ENCODE assay signal across 1 cellular context in the genomic region with DNA sequence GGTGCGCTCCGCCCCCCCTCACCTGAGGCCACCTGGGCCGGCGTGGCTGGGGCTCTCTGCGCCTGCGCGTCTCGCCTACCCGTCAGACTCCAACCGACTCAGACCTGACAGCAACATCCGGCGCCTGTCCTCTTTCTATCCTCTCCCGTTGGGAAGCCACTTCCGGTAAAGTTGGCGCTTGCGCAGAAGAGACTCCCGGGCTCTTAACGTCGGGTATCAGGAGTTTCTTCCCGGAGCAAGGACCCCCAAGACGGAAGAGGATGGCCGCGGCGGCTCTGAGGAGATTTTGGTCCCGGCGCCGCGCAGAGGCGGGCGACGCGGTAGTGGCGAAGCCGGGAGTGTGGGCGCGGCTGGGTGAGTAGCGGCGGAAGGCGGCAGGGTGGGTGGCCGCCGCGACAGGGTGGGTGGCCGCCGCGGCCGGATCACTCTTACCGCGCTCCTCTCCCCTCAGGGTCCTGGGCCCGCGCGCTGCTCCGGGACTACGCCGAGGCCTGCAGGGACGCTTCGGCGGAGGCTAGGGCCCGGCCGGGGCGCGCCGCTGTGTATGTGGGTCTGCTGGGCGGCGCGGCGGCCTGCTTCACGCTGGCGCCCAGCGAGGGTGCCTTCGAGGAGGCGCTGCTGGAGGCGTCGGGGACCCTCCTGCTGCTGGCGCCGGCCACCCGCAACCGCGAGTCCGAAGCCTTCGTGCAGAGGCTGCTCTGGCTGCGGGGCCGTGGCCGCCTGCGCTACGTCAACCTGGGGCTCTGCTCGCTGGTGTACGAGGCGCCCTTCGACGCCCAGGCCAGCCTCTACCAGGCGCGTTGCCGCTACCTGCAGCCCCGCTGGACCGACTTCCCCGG.
TF ChIP-seq lines count a peak whose summit lies in the region.

A gene (plus strand): TSS at position 249 of the 839 bp plus-strand sequence. CDS start 12 bp downstream, at position 261.
A gene (minus strand): TSS at position 77 of the 839 bp plus-strand sequence. CDS start 229 bp downstream, outside the sequence.

TF ChIP-seq in HepG2, 621 proteins besides CTCF, POLR2A, EP300 and RAD21 (continued from another document and continues in another):
- TF ChIP-seq, protein P1, sequence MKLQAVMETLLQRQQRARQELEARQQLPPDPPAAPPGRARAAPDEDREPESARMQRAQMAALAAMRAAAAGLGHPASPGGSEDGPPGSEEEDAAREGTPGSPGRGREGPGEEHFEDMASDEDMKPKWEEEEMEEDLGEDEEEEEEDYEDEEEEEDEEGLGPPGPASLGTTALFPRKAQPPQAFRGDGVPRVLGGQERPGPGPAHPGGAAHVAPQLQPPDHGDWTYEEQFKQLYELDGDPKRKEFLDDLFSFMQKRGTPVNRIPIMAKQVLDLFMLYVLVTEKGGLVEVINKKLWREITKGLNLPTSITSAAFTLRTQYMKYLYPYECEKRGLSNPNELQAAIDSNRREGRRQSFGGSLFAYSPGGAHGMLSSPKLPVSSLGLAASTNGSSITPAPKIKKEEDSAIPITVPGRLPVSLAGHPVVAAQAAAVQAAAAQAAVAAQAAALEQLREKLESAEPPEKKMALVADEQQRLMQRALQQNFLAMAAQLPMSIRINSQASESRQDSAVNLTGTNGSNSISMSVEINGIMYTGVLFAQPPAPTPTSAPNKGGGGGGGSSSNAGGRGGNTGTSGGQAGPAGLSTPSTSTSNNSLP (IDR thresholded peaks at IDR 0.05; ENCODE audit: low read depth, low read length) = no peak
- TF ChIP-seq ZZZ3 (CRISPR knock-in tag; IDR thresholded peaks at IDR 0.05; ENCODE audit: borderline replicate concordance) (0 out of 2 replicates have a peak, but pooled peaks have one; percentile 18), ZC3H4 (CRISPR knock-in tag; IDR thresholded peaks at IDR 0.05; ENCODE audit: borderline replicate concordance) (no peak), ATF1 (CRISPR knock-in tag; IDR thresholded peaks at IDR 0.05) (peak; percentile 43; the same call in 1 of the 2 replicates), TBL1XR1 (IDR thresholded peaks at IDR 0.05; ENCODE audit: borderline replicate concordance, low read length, partially characterized antibody) (peak; percentile 68), PPARG (CRISPR knock-in tag; conservative IDR thresholded peaks at IDR 0.05) (peak; percentile 61; the same call in 1 of the 2 replicates), SRF (IDR thresholded peaks at IDR 0.05; ENCODE audit: low read depth, low read length) (peak; percentile 79), ZNF326 (CRISPR knock-in tag; IDR thresholded peaks at IDR 0.05; ENCODE audit: borderline replicate concordance) (no peak), HNRNPLL (IDR thresholded peaks at IDR 0.05; ENCODE audit: low read depth, low read length, poor library complexity, severe bottlenecking) (peak; percentile 47), NCOA5 (CRISPR knock-in tag; IDR thresholded peaks at IDR 0.05) (no peak), ZFY (CRISPR knock-in tag; IDR thresholded peaks at IDR 0.05) (peak; percentile 94), ZBTB42 (CRISPR knock-in tag; IDR thresholded peaks at IDR 0.05) (no peak), ZFP90 (CRISPR knock-in tag; IDR thresholded peaks at IDR 0.05; ENCODE audit: borderline replicate concordance) (peak; percentile 92), TP53 (CRISPR knock-in tag; conservative IDR thresholded peaks at IDR 0.05) (no peak), ZNF460 (CRISPR knock-in tag; IDR thresholded peaks at IDR 0.05; ENCODE audit: borderline replicate concordance) (no peak), ZNF552 (CRISPR knock-in tag; IDR thresholded peaks at IDR 0.05; ENCODE audit: borderline replicate concordance) (no peak), MIXL1 (CRISPR knock-in tag; IDR thresholded peaks at IDR 0.05) (peak; percentile 63; the same call in 1 of the 2 replicates), KAT7 (CRISPR knock-in tag; IDR thresholded peaks at IDR 0.05; ENCODE audit: borderline replicate concordance) (peak; percentile 81; the same call in 1 of the 2 replicates), WIZ (CRISPR knock-in tag; IDR thresholded peaks at IDR 0.05) (no peak), ZNF138 (CRISPR knock-in tag; IDR thresholded peaks at IDR 0.05; ENCODE audit: low read depth) (0 out of 2 replicates have a peak, but pooled peaks have one; percentile 70), SALL2 (CRISPR knock-in tag; IDR thresholded peaks at IDR 0.05) (peak; percentile 38; the same call in 1 of the 2 replicates), PHF8 (CRISPR knock-in tag; IDR thresholded peaks at IDR 0.05) (peak; percentile 93), YEATS4 (CRISPR knock-in tag; IDR thresholded peaks at IDR 0.05; ENCODE audit: borderline replicate concordance) (peak; percentile 75; the same call in 1 of the 2 replicates), ZNF605 (CRISPR knock-in tag; IDR thresholded peaks at IDR 0.05) (peak; percentile 86), ZNF10 (CRISPR knock-in tag; IDR thresholded peaks at IDR 0.05; ENCODE audit: borderline replicate concordance, low read depth) (no peak), YY1 (IDR thresholded peaks at IDR 0.05; ENCODE audit: insufficient read depth, insufficient replicate concordance, low read depth, low read length) (peak; percentile 95), GABPA (IDR thresholded peaks at IDR 0.05; ENCODE audit: low read depth, low read length) (peak; percentile 96), GABPA (CRISPR knock-in tag; IDR thresholded peaks at IDR 0.05; ENCODE audit: low read depth) (peak; percentile 98), JUN (CRISPR knock-in tag; IDR thresholded peaks at IDR 0.05) (no peak), SRY (CRISPR knock-in tag; IDR thresholded peaks at IDR 0.05) (no peak), NR2C2 (CRISPR knock-in tag; IDR thresholded peaks at IDR 0.05; ENCODE audit: borderline replicate concordance) (peak; percentile 70; the same call in 1 of the 2 replicates), REL (CRISPR knock-in tag; conservative IDR thresholded peaks at IDR 0.05) (no peak), SP4 (CRISPR knock-in tag; IDR thresholded peaks at IDR 0.05) (peak; percentile 80), KLF15 (CRISPR knock-in tag; IDR thresholded peaks at IDR 0.05; ENCODE audit: borderline replicate concordance) (0 out of 2 replicates have a peak, but pooled peaks have one; percentile 18), ZMYM2 (CRISPR knock-in tag; IDR thresholded peaks at IDR 0.05) (0 out of 2 replicates have a peak, but pooled peaks have one; percentile 9), KLF9 (CRISPR knock-in tag; IDR thresholded peaks at IDR 0.05; ENCODE audit: low read depth) (no peak), ZNF430 (CRISPR knock-in tag; IDR thresholded peaks at IDR 0.05) (peak; percentile 93), MZF1 (CRISPR knock-in tag; IDR thresholded peaks at IDR 0.05; ENCODE audit: borderline replicate concordance) (no peak)
- TF ChIP-seq, protein P2, sequence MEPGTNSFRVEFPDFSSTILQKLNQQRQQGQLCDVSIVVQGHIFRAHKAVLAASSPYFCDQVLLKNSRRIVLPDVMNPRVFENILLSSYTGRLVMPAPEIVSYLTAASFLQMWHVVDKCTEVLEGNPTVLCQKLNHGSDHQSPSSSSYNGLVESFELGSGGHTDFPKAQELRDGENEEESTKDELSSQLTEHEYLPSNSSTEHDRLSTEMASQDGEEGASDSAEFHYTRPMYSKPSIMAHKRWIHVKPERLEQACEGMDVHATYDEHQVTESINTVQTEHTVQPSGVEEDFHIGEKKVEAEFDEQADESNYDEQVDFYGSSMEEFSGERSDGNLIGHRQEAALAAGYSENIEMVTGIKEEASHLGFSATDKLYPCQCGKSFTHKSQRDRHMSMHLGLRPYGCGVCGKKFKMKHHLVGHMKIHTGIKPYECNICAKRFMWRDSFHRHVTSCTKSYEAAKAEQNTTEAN (CRISPR knock-in tag; conservative IDR thresholded peaks at IDR 0.05) = no peak
- TF ChIP-seq, protein P3, sequence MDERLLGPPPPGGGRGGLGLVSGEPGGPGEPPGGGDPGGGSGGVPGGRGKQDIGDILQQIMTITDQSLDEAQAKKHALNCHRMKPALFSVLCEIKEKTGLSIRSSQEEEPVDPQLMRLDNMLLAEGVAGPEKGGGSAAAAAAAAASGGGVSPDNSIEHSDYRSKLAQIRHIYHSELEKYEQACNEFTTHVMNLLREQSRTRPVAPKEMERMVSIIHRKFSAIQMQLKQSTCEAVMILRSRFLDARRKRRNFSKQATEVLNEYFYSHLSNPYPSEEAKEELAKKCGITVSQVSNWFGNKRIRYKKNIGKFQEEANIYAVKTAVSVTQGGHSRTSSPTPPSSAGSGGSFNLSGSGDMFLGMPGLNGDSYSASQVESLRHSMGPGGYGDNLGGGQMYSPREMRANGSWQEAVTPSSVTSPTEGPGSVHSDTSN (CRISPR knock-in tag; IDR thresholded peaks at IDR 0.05) = 0 out of 2 replicates have a peak, but pooled peaks have one; percentile 59
- TF ChIP-seq, protein P4, sequence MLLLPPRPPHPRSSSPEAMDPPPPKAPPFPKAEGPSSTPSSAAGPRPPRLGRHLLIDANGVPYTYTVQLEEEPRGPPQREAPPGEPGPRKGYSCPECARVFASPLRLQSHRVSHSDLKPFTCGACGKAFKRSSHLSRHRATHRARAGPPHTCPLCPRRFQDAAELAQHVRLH (CRISPR knock-in tag; IDR thresholded peaks at IDR 0.05; ENCODE audit: borderline replicate concordance, low read depth) = peak; percentile 73; the same call in 1 of the 2 replicates
- TF ChIP-seq, protein P5, sequence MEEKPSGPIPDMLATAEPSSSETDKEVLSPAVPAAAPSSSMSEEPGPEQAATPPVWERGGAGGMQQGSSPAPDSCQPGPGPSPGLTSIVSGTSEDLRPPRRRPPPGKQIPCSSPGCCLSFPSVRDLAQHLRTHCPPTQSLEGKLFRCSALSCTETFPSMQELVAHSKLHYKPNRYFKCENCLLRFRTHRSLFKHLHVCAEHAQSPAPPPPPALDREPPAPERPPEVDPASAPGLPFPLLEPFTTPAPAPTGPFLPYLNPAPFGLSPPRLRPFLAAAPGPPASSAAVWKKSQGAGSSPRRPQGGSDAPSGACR (CRISPR knock-in tag; IDR thresholded peaks at IDR 0.05) = peak; percentile 35; the same call in 1 of the 2 replicates
- TF ChIP-seq, protein P6, sequence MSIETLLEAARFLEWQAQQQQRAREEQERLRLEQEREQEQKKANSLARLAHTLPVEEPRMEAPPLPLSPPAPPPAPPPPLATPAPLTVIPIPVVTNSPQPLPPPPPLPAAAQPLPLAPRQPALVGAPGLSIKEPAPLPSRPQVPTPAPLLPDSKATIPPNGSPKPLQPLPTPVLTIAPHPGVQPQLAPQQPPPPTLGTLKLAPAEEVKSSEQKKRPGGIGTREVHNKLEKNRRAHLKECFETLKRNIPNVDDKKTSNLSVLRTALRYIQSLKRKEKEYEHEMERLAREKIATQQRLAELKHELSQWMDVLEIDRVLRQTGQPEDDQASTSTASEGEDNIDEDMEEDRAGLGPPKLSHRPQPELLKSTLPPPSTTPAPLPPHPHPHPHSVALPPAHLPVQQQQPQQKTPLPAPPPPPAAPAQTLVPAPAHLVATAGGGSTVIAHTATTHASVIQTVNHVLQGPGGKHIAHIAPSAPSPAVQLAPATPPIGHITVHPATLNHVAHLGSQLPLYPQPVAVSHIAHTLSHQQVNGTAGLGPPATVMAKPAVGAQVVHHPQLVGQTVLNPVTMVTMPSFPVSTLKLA (IDR thresholded peaks at IDR 0.05) = peak; percentile 60
- TF ChIP-seq, protein P7, sequence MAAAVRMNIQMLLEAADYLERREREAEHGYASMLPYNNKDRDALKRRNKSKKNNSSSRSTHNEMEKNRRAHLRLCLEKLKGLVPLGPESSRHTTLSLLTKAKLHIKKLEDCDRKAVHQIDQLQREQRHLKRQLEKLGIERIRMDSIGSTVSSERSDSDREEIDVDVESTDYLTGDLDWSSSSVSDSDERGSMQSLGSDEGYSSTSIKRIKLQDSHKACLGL (CRISPR knock-in tag; IDR thresholded peaks at IDR 0.05) = no peak; the same call in 1 of the 2 replicates
- TF ChIP-seq, protein P8, sequence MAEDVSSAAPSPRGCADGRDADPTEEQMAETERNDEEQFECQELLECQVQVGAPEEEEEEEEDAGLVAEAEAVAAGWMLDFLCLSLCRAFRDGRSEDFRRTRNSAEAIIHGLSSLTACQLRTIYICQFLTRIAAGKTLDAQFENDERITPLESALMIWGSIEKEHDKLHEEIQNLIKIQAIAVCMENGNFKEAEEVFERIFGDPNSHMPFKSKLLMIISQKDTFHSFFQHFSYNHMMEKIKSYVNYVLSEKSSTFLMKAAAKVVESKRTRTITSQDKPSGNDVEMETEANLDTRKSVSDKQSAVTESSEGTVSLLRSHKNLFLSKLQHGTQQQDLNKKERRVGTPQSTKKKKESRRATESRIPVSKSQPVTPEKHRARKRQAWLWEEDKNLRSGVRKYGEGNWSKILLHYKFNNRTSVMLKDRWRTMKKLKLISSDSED (CRISPR knock-in tag; IDR thresholded peaks at IDR 0.05) = no peak
- TF ChIP-seq, protein P9, sequence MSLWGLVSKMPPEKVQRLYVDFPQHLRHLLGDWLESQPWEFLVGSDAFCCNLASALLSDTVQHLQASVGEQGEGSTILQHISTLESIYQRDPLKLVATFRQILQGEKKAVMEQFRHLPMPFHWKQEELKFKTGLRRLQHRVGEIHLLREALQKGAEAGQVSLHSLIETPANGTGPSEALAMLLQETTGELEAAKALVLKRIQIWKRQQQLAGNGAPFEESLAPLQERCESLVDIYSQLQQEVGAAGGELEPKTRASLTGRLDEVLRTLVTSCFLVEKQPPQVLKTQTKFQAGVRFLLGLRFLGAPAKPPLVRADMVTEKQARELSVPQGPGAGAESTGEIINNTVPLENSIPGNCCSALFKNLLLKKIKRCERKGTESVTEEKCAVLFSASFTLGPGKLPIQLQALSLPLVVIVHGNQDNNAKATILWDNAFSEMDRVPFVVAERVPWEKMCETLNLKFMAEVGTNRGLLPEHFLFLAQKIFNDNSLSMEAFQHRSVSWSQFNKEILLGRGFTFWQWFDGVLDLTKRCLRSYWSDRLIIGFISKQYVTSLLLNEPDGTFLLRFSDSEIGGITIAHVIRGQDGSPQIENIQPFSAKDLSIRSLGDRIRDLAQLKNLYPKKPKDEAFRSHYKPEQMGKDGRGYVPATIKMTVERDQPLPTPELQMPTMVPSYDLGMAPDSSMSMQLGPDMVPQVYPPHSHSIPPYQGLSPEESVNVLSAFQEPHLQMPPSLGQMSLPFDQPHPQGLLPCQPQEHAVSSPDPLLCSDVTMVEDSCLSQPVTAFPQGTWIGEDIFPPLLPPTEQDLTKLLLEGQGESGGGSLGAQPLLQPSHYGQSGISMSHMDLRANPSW (CRISPR knock-in tag; IDR thresholded peaks at IDR 0.05; ENCODE audit: borderline replicate concordance) = peak; percentile 53; the same call in 1 of the 2 replicates
- TF ChIP-seq, protein P10, sequence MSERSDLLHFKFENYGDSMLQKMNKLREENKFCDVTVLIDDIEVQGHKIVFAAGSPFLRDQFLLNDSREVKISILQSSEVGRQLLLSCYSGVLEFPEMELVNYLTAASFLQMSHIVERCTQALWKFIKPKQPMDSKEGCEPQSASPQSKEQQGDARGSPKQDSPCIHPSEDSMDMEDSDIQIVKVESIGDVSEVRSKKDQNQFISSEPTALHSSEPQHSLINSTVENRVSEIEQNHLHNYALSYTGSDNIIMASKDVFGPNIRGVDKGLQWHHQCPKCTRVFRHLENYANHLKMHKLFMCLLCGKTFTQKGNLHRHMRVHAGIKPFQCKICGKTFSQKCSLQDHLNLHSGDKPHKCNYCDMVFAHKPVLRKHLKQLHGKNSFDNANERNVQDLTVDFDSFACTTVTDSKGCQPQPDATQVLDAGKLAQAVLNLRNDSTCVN (CRISPR knock-in tag; IDR thresholded peaks at IDR 0.05; ENCODE audit: borderline replicate concordance) = 0 out of 2 replicates have a peak, but pooled peaks have one; percentile 39
- TF ChIP-seq, protein P11, sequence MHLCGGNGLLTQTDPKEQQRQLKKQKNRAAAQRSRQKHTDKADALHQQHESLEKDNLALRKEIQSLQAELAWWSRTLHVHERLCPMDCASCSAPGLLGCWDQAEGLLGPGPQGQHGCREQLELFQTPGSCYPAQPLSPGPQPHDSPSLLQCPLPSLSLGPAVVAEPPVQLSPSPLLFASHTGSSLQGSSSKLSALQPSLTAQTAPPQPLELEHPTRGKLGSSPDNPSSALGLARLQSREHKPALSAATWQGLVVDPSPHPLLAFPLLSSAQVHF (CRISPR knock-in tag; IDR thresholded peaks at IDR 0.05) = no peak
